In the genomic region with DNA sequence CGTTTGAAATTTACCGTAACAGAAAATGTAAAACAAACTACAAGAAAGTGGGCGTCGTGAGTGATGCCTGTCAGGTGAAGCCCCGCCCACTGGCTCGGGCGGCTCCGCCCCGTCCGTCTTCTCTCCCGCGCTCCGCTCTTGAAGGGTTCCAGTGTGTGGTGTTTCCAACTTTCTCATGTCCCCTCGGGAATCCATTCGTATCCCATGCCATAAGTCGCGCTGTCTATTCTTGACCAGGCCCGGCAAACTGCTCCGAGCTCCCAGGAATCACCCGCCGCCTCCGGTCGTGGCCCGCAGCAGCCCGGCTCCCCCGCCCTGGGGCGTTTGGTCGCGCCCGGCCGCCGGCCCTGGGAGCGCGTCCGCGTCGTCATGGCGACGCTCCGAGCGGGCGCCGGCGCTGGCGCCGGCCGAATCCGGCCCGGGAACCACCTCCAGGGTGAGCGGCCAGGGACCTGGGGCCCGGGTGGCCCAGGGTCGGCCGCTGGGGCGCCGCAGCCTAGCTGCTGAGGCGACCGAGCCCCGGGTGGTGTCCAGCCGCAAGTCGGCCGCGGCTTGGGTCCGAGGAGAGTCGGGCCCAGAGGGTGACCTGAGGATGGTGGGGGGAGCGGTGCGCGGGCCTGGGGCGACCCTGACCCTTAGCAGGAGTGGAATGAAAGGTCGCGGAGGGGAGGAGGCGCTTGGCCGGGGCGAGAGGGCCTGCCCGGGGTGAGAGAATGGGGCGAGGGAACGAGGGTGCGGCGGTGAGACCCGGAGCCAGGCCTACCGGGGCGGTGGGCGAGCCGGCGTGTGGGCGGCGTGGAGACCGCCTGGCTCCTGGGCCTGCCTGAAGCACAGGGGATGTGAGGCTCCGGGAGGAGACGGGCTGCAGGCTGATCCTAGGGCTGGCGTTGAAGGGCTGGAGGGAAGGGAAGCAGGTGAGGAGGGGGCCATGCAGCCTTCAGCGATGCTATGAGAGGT, we compare ENCODE assay signal across 8 cellular contexts. TPM values are rescaled to one million over a fixed set of nuclear protein-coding genes. Genes with fewer than 3 reads are reported as not detected.
DNase-seq lines count a peak whose midpoint lies in the region; ATAC-seq and TF ChIP-seq lines count a peak whose summit lies in the region.

A gene (plus strand): TSS at position 375 of the 957 bp plus-strand sequence. CDS start 1,683 bp downstream, outside the sequence.

- H4K5ac ChIP-seq in IMR-90 (ENCODE audit: low read depth, low read length): no peak within 1 kb of the TSS

- no peak within 1 kb of the TSS for H2AK9ac ChIP-seq in IMR-90 (replicated peaks; ENCODE audit: low read depth, low read length, poor library complexity)

- POLR2A ChIA-PET in CD8-positive, alpha-beta T cell (lab: Charles Lee): no interaction called here
- POLR2A ChIA-PET in IMR-90 (lab: Charles Lee; ENCODE audit: unreplicated experiment): no interaction called here

- in situ Hi-C loops in IMR-90 (cut with MboI; ENCODE audit: low sequenced_read_pairs): no loop called here
- in situ Hi-C loops in T47D (cut with HindIII; ENCODE audit: low pct_unique_long_range_greater_than_20kb, low sequenced_read_pairs): no loop called here
- in situ Hi-C loops in gastrocnemius medialis (cut with MboI; ENCODE audit: low sequenced_read_pairs in 4 of 4): no loop called here

- H3K36me3 ChIP-seq in CD8-positive, alpha-beta T cell (ENCODE audit: insufficient read depth, low read length): no peaks in the 10 kb centered on the region
- H3K36me3 ChIP-seq in IMR-90 (ENCODE audit: control insufficient read depth, insufficient read depth, low read length): no peaks in the 10 kb centered on the region
- H3K36me3 ChIP-seq in gastrocnemius medialis: no peaks in the 10 kb centered on the region

- peaks cover 57% of the 10 kb centered on the region for H3K27me3 Mint-ChIP-seq in CD8-positive, alpha-beta T cell (ENCODE audit: low read depth)

- dilution Hi-C loops in IMR-90 (cut with HindIII; ENCODE audit: low sequenced_read_pairs, unreplicated experiment): no loop called here

- no peak within 1 kb of the TSS for H4K8ac ChIP-seq in IMR-90 (ENCODE audit: low read depth in 2 of 2, low read length in 2 of 2)

- no peaks in the 10 kb centered on the region for H3K9me1 ChIP-seq in IMR-90 (ENCODE audit: insufficient read depth, low read length)

- 1% methylated on average over 43 of the region's 91 CpGs; no CpG with 5 or more reads in 1 of the 2 experiments for WGBS in IMR-90 (ENCODE audit: extremely low coverage in 2 of 2, insufficient read length in 1 of 2), 2 experiments

- H3K27me3 ChIP-seq in CD8-positive, alpha-beta T cell (ENCODE audit: insufficient read depth, low read length): peaks cover 13% of the 10 kb centered on the region
- H3K27me3 ChIP-seq in IMR-90 (ENCODE audit: control insufficient read depth, insufficient read depth, low read length) (peaks cover 22% of the 10 kb centered on the region), gastrocnemius medialis (no peaks in the 10 kb centered on the region)

- no peaks in the 10 kb centered on the region for H3K9me3 Mint-ChIP-seq in CD8-positive, alpha-beta T cell

- H4K91ac ChIP-seq in IMR-90 (ENCODE audit: insufficient read depth, low read depth, low read length): no peak within 1 kb of the TSS

- no peaks in the 10 kb centered on the region for H3K79me1 ChIP-seq in IMR-90 (ENCODE audit: low read depth in 1 of 2, low read length in 2 of 2)

- ATAC-seq in CD8-positive, alpha-beta T cell: no peak
- ATAC-seq in GM19468 (IDR thresholded peaks at IDR 0.05; ENCODE audit: extremely low read depth, unreplicated experiment) (peak; percentile 49), IMR-90 (ENCODE audit: low read depth) (peak; percentile 98), gastrocnemius medialis (peak; percentile 89 to 96), GM18520 (IDR thresholded peaks at IDR 0.05; ENCODE audit: unreplicated experiment) (no peak)

- TF ChIP-seq CTCF in CD8-positive, alpha-beta T cell (IDR thresholded peaks at IDR 0.05): no peak
- no peak for TF ChIP-seq CTCF in IMR-90 (conservative IDR thresholded peaks at IDR 0.05; ENCODE audit: low read depth, low read length)
- TF ChIP-seq CTCF in gastrocnemius medialis (IDR thresholded peaks at IDR 0.05 in 4 of 5, conservative IDR thresholded peaks at IDR 0.05 in 1 of 5): no peak

- no peaks in the 10 kb centered on the region for H3K9me3 ChIP-seq in CD8-positive, alpha-beta T cell (ENCODE audit: low read length)
- H3K9me3 ChIP-seq in IMR-90 (ENCODE audit: control insufficient read depth, insufficient read depth, low read length) (no peaks in the 10 kb centered on the region), gastrocnemius medialis (no peaks in the 10 kb centered on the region)

- H3K27ac Mint-ChIP-seq in CD8-positive, alpha-beta T cell: no peak within 1 kb of the TSS

- H3K18ac ChIP-seq in IMR-90 (ENCODE audit: low read depth, low read length): no peak within 1 kb of the TSS

- no peak within 1 kb of the TSS for H3K9ac ChIP-seq in IMR-90 (ENCODE audit: low read depth, low read length)

- no peak within 1 kb of the TSS for H3K4ac ChIP-seq in IMR-90 (ENCODE audit: low read depth, low read length)

- H3K36me3 Mint-ChIP-seq in CD8-positive, alpha-beta T cell: no peaks in the 10 kb centered on the region

- BruUV-seq in IMR-90 (replicated peaks; lab: Mats Ljungman, UMichigan): no TSS peak

- H2BK20ac ChIP-seq in IMR-90 (ENCODE audit: low read depth, low read length): no peak within 1 kb of the TSS

- H2BK120ac ChIP-seq in IMR-90 (ENCODE audit: low read depth, low read length): no peak within 1 kb of the TSS

- intact Hi-C loops in CD8-positive, alpha-beta T cell (cut with DNase I, micrococcal nuclease): no loop called here
- intact Hi-C loops in IMR-90 (cut with micrococcal nuclease): no loop called here
- intact Hi-C loops in gastrocnemius medialis (cut with DNase I; ENCODE audit: low total_unique reads): no loop called here

- H3K23ac ChIP-seq in IMR-90 (ENCODE audit: low read depth, low read length): no peak within 1 kb of the TSS

- peak in 1 of 7 experiments; percentile 9 for DNase-seq in CD8-positive, alpha-beta T cell
- DNase-seq in IMR-90: peak; percentile 28
- peak; percentile 6 for DNase-seq in SKM-1 (lab: John Stamatoyannopoulos, UW; ENCODE audit: unreplicated experiment)
- DNase-seq in T47D (ENCODE audit: low read depth in 1 of 2, low spot score in 1 of 2): peak; percentile 59 to 85
- DNase-seq in iPS-NIHi11 (ENCODE audit: low spot score): peak; percentile 97
- DNase-seq in gastrocnemius medialis: peak; percentile 23 to 61

- TF ChIP-seq POLR2A in IMR-90 (IDR thresholded peaks at IDR 0.05; ENCODE audit: low read depth, low read length) (no peak), gastrocnemius medialis (IDR thresholded peaks at IDR 0.05) (no peak)

- no peak for TF ChIP-seq RAD21 in IMR-90 (IDR thresholded peaks at IDR 0.05; ENCODE audit: low read length)

- no peak within 1 kb of the TSS for H3K27ac ChIP-seq in CD8-positive, alpha-beta T cell (ENCODE audit: low read depth, low read length)
- H3K27ac ChIP-seq in IMR-90 (ENCODE audit: insufficient read depth, low read length) (no peak within 1 kb of the TSS), gastrocnemius medialis (no peak within 1 kb of the TSS)

- no peak within 1 kb of the TSS for H2AK5ac ChIP-seq in IMR-90 (ENCODE audit: low read depth, low read length)

- peak within 1 kb of the TSS; percentile 94 for H2AFZ ChIP-seq in IMR-90 (replicated peaks; ENCODE audit: low read length, poor library complexity)

- no peak within 1 kb of the TSS for H3K4me3 ChIP-seq in CD8-positive, alpha-beta T cell (ENCODE audit: low read depth, low read length)
- H3K4me3 ChIP-seq in IMR-90 (ENCODE audit: insufficient read depth, low read depth, low read length) (peak within 1 kb of the TSS; percentile 34), gastrocnemius medialis (peak within 1 kb of the TSS; percentile 51 to 70 (median 60))

- no peak within 1 kb of the TSS for H3K14ac ChIP-seq in IMR-90 (replicated peaks; ENCODE audit: low read depth, low read length)

- H3K4me1 Mint-ChIP-seq in CD8-positive, alpha-beta T cell (ENCODE audit: low read depth): peaks cover 8% of the 10 kb centered on the region

- no peak within 1 kb of the TSS for H2BK5ac ChIP-seq in IMR-90 (ENCODE audit: low read depth, low read length, poor library complexity, severe bottlenecking)

- H4K20me1 ChIP-seq in IMR-90 (ENCODE audit: insufficient read depth, low read length): no peaks in the 10 kb centered on the region

- no peak within 1 kb of the TSS for H3K56ac ChIP-seq in IMR-90 (ENCODE audit: extremely low read depth, insufficient read depth, low read length)

- H3K4me1 ChIP-seq in CD8-positive, alpha-beta T cell (ENCODE audit: insufficient read depth, low read length): no peaks in the 10 kb centered on the region
- H3K4me1 ChIP-seq in IMR-90 (ENCODE audit: control insufficient read depth, insufficient read depth, low read length) (no peaks in the 10 kb centered on the region), gastrocnemius medialis (peaks cover 12 to 18% of the 10 kb centered on the region in 2 donors)

- CTCF ChIA-PET in CD8-positive, alpha-beta T cell (lab: Charles Lee): no interaction called here
- CTCF ChIA-PET in IMR-90 (lab: Yijun Ruan, JAX): no interaction called here

- peak within 1 kb of the TSS; percentile 78 for H3K4me2 ChIP-seq in IMR-90 (ENCODE audit: low read depth, low read length)

- H2BK15ac ChIP-seq in IMR-90 (ENCODE audit: low read depth, low read length): no peak within 1 kb of the TSS

- H3K4me3 Mint-ChIP-seq in CD8-positive, alpha-beta T cell: peak within 1 kb of the TSS; percentile 72

TF ChIP-seq in IMR-90, 13 proteins besides CTCF, POLR2A, EP300 and RAD21:
- TF ChIP-seq CHD1 (IDR thresholded peaks at IDR 0.05; ENCODE audit: low read depth, low read length) (peak; percentile 68; the same call in 1 of the 2 replicates), BHLHE40 (IDR thresholded peaks at IDR 0.05; ENCODE audit: low read depth, low read length) (peak; percentile 93), MAZ (IDR thresholded peaks at IDR 0.05; ENCODE audit: borderline replicate concordance, low read depth, low read length) (no peak)

RNA-seq across cellular contexts. Expression of the gene that starts here (rescaled TPM):
- total RNA-seq in CD8-positive, alpha-beta T cell: not detected
- total RNA-seq in IMR-90 (2012; rRNA removed) (not detected in 2 replicates), gastrocnemius medialis (not detected)
- not detected in 2 replicates for polyA plus RNA-seq in IMR-90 (2012; rRNA removed)
- polyA plus RNA-seq in IMR-90 (2012; cell fraction: cytosol; rRNA removed): not detected in 2 replicates
- polyA plus RNA-seq in IMR-90 (2012; cell fraction: nucleus; rRNA removed; ENCODE audit: low replicate concordance): not detected in 2 replicates

Comparison
In these comparisons a context has a peak if more than half of its experiments do, and no peak if none do; other contexts are left out.
1. Peak in DNase-seq, ATAC-seq, H3K4me3 ChIP-seq and H3K4me2 ChIP-seq in IMR-90; RNA of the gene not detected or under 1 TPM.
2. Peak in DNase-seq, ATAC-seq and H3K4me3 ChIP-seq in gastrocnemius medialis; RNA of the gene not detected or under 1 TPM.